Comparison of ENCODE assay signal across 26 cellular contexts in genomic region chr7:15725036-15725435, GRCh38. TPM values are rescaled to one million over a fixed set of nuclear protein-coding genes. Genes with fewer than 3 reads are reported as not detected.
"Had no signal": no experiment of that assay in that cellular context is flagged by ENCODE, and none has a peak within 500 bp of the region (broad histone marks: within the 10 kb centered on the region; RNA-seq: fewer than 3 reads in every experiment).

No MANE protein-coding gene starts in this region.

- H3K9me3 ChIP-seq: colonic mucosa, esophagus squamous epithelium, gastrocnemius medialis, heart right ventricle, left lung, lower lobe of right lung, mucosa of descending colon had no signal

- H3K4me1 Mint-ChIP-seq: endodermal cell, naive B cell had no signal

- H3K36me3 ChIP-seq: colonic mucosa, esophagus squamous epithelium, gastrocnemius medialis, heart right ventricle, left lung, lower lobe of right lung had no signal

- ATAC-seq: effector memory CD8-positive, alpha-beta T cell; esophagus mucosa; gastrocnemius medialis; heart right ventricle; left cardiac atrium; left lung; left ventricle myocardium superior; lower lobe of right lung; mucosa of descending colon had no signal

- H3K36me3 Mint-ChIP-seq: mesothelial cell of epicardium, naive B cell had no signal

- H3K4me1 ChIP-seq: colonic mucosa, esophagus squamous epithelium, left lung had no signal

- H3K27me3 Mint-ChIP-seq: dendritic cell treated with granulocyte-macrophage colony-stimulating factor and Interleukin-4, amounts not matched to agents 40 ng/mL and 50 ng/mL, for 4 days; effector memory CD8-positive, alpha-beta T cell; naive B cell had no signal

- H3K27me3 ChIP-seq: colonic mucosa, esophagus squamous epithelium, gastrocnemius medialis, heart right ventricle, left lung had no signal

- H3K27ac ChIP-seq: colonic mucosa, epithelial cell of prostate, esophagus squamous epithelium, gastrocnemius medialis, heart right ventricle, left lung, lower lobe of right lung had no signal

- H3K27ac Mint-ChIP-seq: dendritic cell treated with granulocyte-macrophage colony-stimulating factor and Interleukin-4, amounts not matched to agents 40 ng/mL and 50 ng/mL, for 4 days; effector memory CD8-positive, alpha-beta T cell; endodermal cell; mesothelial cell of epicardium; naive B cell had no signal

- H3K4me3 ChIP-seq: colonic mucosa, esophagus squamous epithelium, gastrocnemius medialis, heart right ventricle, left lung, lower lobe of right lung, mucosa of descending colon had no signal

- H3K9me3 Mint-ChIP-seq: dendritic cell treated with granulocyte-macrophage colony-stimulating factor and Interleukin-4, amounts not matched to agents 40 ng/mL and 50 ng/mL, for 4 days; endodermal cell had no signal

- H3K4me3 Mint-ChIP-seq: dendritic cell treated with granulocyte-macrophage colony-stimulating factor and Interleukin-4, amounts not matched to agents 40 ng/mL and 50 ng/mL, for 4 days; effector memory CD8-positive, alpha-beta T cell; endodermal cell; mesothelial cell of epicardium; naive B cell had no signal

- DNase-seq: colonic mucosa; cortex of kidney; effector CD8-positive, alpha-beta T cell; effector memory CD8-positive, alpha-beta T cell; endodermal cell; erythroblast; esophagus squamous epithelium; foreskin fibroblast; foreskin melanocyte; gastrocnemius medialis; head of caudate nucleus; heart right ventricle; hippocampal formation; left cardiac atrium; left lung; left ventricle myocardium superior; lower lobe of right lung; mesenchymal stem cell; mucosa of descending colon; naive B cell had no signal

RNA-seq across cellular contexts. Expression of gene MEOX2, which starts 38.6 kb away (rescaled TPM):
- total RNA-seq: endodermal cell, kidney epithelial cell, mesothelial cell of epicardium had no signal
- polyA plus RNA-seq: keratinocyte had no signal
